Comparison of ENCODE assay signal across 20 cellular contexts in genomic region chr6:155444120-155444917, GRCh38. TPM values are rescaled to one million over a fixed set of nuclear protein-coding genes. Genes with fewer than 3 reads are reported as not detected.
DNase-seq lines count a peak whose midpoint lies in the region; ATAC-seq, FAIRE-seq and TF ChIP-seq lines count a peak whose summit lies in the region.
"Had no signal": no experiment of that assay in that cellular context is flagged by ENCODE, and none has a peak within 500 bp of the region (broad histone marks: within the 10 kb centered on the region; RNA-seq: fewer than 3 reads in every experiment).

No MANE protein-coding gene starts in this region.

- BruUV-seq in Panc1 (replicated peaks; lab: Mats Ljungman, UMichigan): no TSS peak

- POLR2A ChIA-PET in activated CD8-positive, alpha-beta T cell treated with anti-CD3 and anti-CD28 coated beads for 36 hours (lab: Charles Lee): interaction anchor here (1.0 kb wide), 1 partner anchor 24 kb away, joined by 3 read pairs; no protein-coding TSS in a partner anchor
- POLR2A ChIA-PET in activated CD8-positive, alpha-beta T cell treated with anti-CD3 and anti-CD28 coated beads, Interleukin-2, amount 10 ng/mL, durations not matched to agents 7 days and 5 days (lab: Charles Lee): no interaction called here
- POLR2A ChIA-PET in Panc1 (lab: Charles Lee): no interaction called here

- H3K9me3 Mint-ChIP-seq in activated CD8-positive, alpha-beta T cell treated with anti-CD3 and anti-CD28 coated beads for 36 hours: no peaks in the 10 kb centered on the region
- no peaks in the 10 kb centered on the region for H3K9me3 Mint-ChIP-seq in activated CD8-positive, alpha-beta T cell treated with anti-CD3 and anti-CD28 coated beads, Interleukin-2, amount 10 ng/mL, durations not matched to agents 7 days and 5 days (ENCODE audit: insufficient read depth)
- H3K9me3 Mint-ChIP-seq: activated T-helper 2 cell treated with anti-CD3 and anti-CD28 coated beads, Interferon-gamma antibody, Interleukin-2, Interleukin-4, amounts not matched to agents 10 μg/mL and 5 μg/mL and 100 μg/mL, durations not matched to agents 14 hours and 24 hours and 36 hours; CD4-positive, CD25-positive, alpha-beta regulatory T cell had no signal

- CTCF ChIA-PET in activated CD8-positive, alpha-beta T cell treated with anti-CD3 and anti-CD28 coated beads for 36 hours (lab: Charles Lee): no interaction called here
- CTCF ChIA-PET in activated CD8-positive, alpha-beta T cell treated with anti-CD3 and anti-CD28 coated beads, Interleukin-2, amount 10 ng/mL, durations not matched to agents 7 days and 5 days (lab: Charles Lee): interaction anchor here (0.7 kb wide), 1 partner anchor 12 kb away, joined by 3 read pairs; no protein-coding TSS in a partner anchor
- CTCF ChIA-PET in Panc1 (lab: Charles Lee): no interaction called here

- no peak for DNase-seq in activated CD8-positive, alpha-beta T cell treated with anti-CD3 and anti-CD28 coated beads for 36 hours
- no peak for DNase-seq in activated CD8-positive, alpha-beta T cell treated with anti-CD3 and anti-CD28 coated beads, Interleukin-2, amount 10 ng/mL, durations not matched to agents 7 days and 5 days
- peak; percentile 28 for DNase-seq in Panc1 (ENCODE audit: low read depth, low spot score)
- peak; percentile 15 for DNase-seq in brain microvascular endothelial cell
- peak; percentile 14 for DNase-seq in urothelium cell line (ENCODE audit: low spot score)
- DNase-seq in effector memory CD4-positive, alpha-beta T cell: no peak
- no peak for DNase-seq in DMS153 (lab: John Stamatoyannopoulos, UW)
- DNase-seq in activated effector memory CD4-positive, alpha-beta T cell treated with Interleukin-2 at 50 U/mL for 16 hours: no peak
- DNase-seq: CD4-positive, CD25-positive, alpha-beta regulatory T cell; NCI-H1105 treated with DMSO at 0.1 percent for 48 hours; NCI-H345; sigmoid colon; stimulated activated CD4-positive, alpha-beta T cell treated with anti-CD3 and anti-CD28 coated beads, Interleukin-4, amount 100 ng/mL, for 4 hours; tibial artery had no signal

- H3K9me3 ChIP-seq in Panc1 (ENCODE audit: control insufficient read depth, insufficient read depth, low read depth, low read length): no peaks in the 10 kb centered on the region
- no peaks in the 10 kb centered on the region for H3K9me3 ChIP-seq in effector memory CD4-positive, alpha-beta T cell (ENCODE audit: control insufficient read depth, low read length)
- H3K9me3 ChIP-seq: A549, sigmoid colon, tibial artery had no signal

- H3K4me1 Mint-ChIP-seq in activated CD8-positive, alpha-beta T cell treated with anti-CD3 and anti-CD28 coated beads for 36 hours (ENCODE audit: low read depth): peaks cover 22% of the 10 kb centered on the region
- peaks cover 18% of the 10 kb centered on the region for H3K4me1 Mint-ChIP-seq in activated CD8-positive, alpha-beta T cell treated with anti-CD3 and anti-CD28 coated beads, Interleukin-2, amount 10 ng/mL, durations not matched to agents 7 days and 5 days (ENCODE audit: low read depth)

- no peak overlapping the region for H3K4me3 Mint-ChIP-seq in activated CD8-positive, alpha-beta T cell treated with anti-CD3 and anti-CD28 coated beads for 36 hours
- H3K4me3 Mint-ChIP-seq in activated CD8-positive, alpha-beta T cell treated with anti-CD3 and anti-CD28 coated beads, Interleukin-2, amount 10 ng/mL, durations not matched to agents 7 days and 5 days: no peak overlapping the region
- H3K4me3 Mint-ChIP-seq: CD4-positive, CD25-positive, alpha-beta regulatory T cell had no signal

- 0 out of 2 replicates have a peak, but pooled peaks cover 7% of the 10 kb centered on the region for H3K4me1 ChIP-seq in Panc1 (ENCODE audit: control insufficient read depth, insufficient read depth, low read length)
- no peaks in the 10 kb centered on the region for H3K4me1 ChIP-seq in effector memory CD4-positive, alpha-beta T cell (ENCODE audit: control insufficient read depth, insufficient read depth, low read length, poor library complexity, severe bottlenecking)
- H3K4me1 ChIP-seq: A549, tibial artery had no signal

- no peaks in the 10 kb centered on the region for H3K27me3 ChIP-seq in Panc1 (ENCODE audit: control insufficient read depth, insufficient read depth, low read length)
- H3K27me3 ChIP-seq in brain microvascular endothelial cell (replicated peaks): no peaks in the 10 kb centered on the region
- H3K27me3 ChIP-seq in effector memory CD4-positive, alpha-beta T cell (replicated peaks; ENCODE audit: control insufficient read depth, insufficient read depth, low read length, poor library complexity, severe bottlenecking): no peaks in the 10 kb centered on the region
- H3K27me3 ChIP-seq: sigmoid colon, tibial artery had no signal

- no peak overlapping the region for H3K4me3 ChIP-seq in Panc1 (ENCODE audit: low read depth in 2 of 2, low read length in 2 of 2)
- no peak overlapping the region for H3K4me3 ChIP-seq in brain microvascular endothelial cell (ENCODE audit: low read depth, low read length)
- no peak overlapping the region for H3K4me3 ChIP-seq in effector memory CD4-positive, alpha-beta T cell (ENCODE audit: insufficient read depth, low read depth, low read length, poor library complexity, severe bottlenecking)
- H3K4me3 ChIP-seq: A549, sigmoid colon, tibial artery had no signal

- H3K27me3 Mint-ChIP-seq in activated CD8-positive, alpha-beta T cell treated with anti-CD3 and anti-CD28 coated beads for 36 hours: peaks cover 2% of the 10 kb centered on the region
- no peaks in the 10 kb centered on the region for H3K27me3 Mint-ChIP-seq in activated CD8-positive, alpha-beta T cell treated with anti-CD3 and anti-CD28 coated beads, Interleukin-2, amount 10 ng/mL, durations not matched to agents 7 days and 5 days (ENCODE audit: low read depth)

- intact Hi-C loops in activated CD8-positive, alpha-beta T cell treated with anti-CD3 and anti-CD28 coated beads for 36 hours (cut with micrococcal nuclease): no loop called here
- intact Hi-C loops in Panc1 (cut with micrococcal nuclease; ENCODE audit: unreplicated experiment): no loop called here

- FAIRE-seq in urothelium cell line (lab: Jason Lieb, UNC): peak; percentile 79
- FAIRE-seq: A549, H54 had no signal

- ATAC-seq in activated CD8-positive, alpha-beta T cell treated with anti-CD3 and anti-CD28 coated beads for 36 hours: peak; percentile 16
- no peak for ATAC-seq in activated CD8-positive, alpha-beta T cell treated with anti-CD3 and anti-CD28 coated beads, Interleukin-2, amount 10 ng/mL, durations not matched to agents 7 days and 5 days
- ATAC-seq in Panc1: peak; percentile 82; the same call in 1 of the 2 replicates
- ATAC-seq: A549 had no signal

- no peak for TF ChIP-seq CTCF in activated CD8-positive, alpha-beta T cell treated with anti-CD3 and anti-CD28 coated beads for 36 hours (IDR thresholded peaks at IDR 0.05)
- TF ChIP-seq CTCF in Panc1 (IDR thresholded peaks at IDR 0.05) (no peak), brain microvascular endothelial cell (IDR thresholded peaks at IDR 0.05; ENCODE audit: low read depth, low read length, missing control alignments) (no peak)

- H3K27ac Mint-ChIP-seq in activated CD8-positive, alpha-beta T cell treated with anti-CD3 and anti-CD28 coated beads for 36 hours: peak overlapping the region; percentile 47
- H3K27ac Mint-ChIP-seq in activated CD8-positive, alpha-beta T cell treated with anti-CD3 and anti-CD28 coated beads, Interleukin-2, amount 10 ng/mL, durations not matched to agents 7 days and 5 days: no peak overlapping the region
- H3K27ac Mint-ChIP-seq: activated T-helper 2 cell treated with anti-CD3 and anti-CD28 coated beads, Interferon-gamma antibody, Interleukin-2, Interleukin-4, amounts not matched to agents 10 μg/mL and 5 μg/mL and 100 μg/mL, durations not matched to agents 14 hours and 24 hours and 36 hours had no signal

- H3K36me3 ChIP-seq in Panc1 (ENCODE audit: control insufficient read depth, insufficient read depth, low read length) (no peaks in the 10 kb centered on the region), brain microvascular endothelial cell (replicated peaks) (no peaks in the 10 kb centered on the region)
- no peaks in the 10 kb centered on the region for H3K36me3 ChIP-seq in effector memory CD4-positive, alpha-beta T cell (ENCODE audit: control insufficient read depth, insufficient read depth, low read length)
- H3K36me3 ChIP-seq: sigmoid colon, tibial artery had no signal

- peak overlapping the region; percentile 49 for H3K27ac ChIP-seq in Panc1 (ENCODE audit: low read length)
- H3K27ac ChIP-seq in brain microvascular endothelial cell: no peak overlapping the region
- H3K27ac ChIP-seq in effector memory CD4-positive, alpha-beta T cell (ENCODE audit: insufficient read depth, low read length, poor library complexity, severe bottlenecking): no peak overlapping the region
- H3K27ac ChIP-seq: A549, sigmoid colon, tibial artery, VCaP had no signal

- no peaks in the 10 kb centered on the region for H3K36me3 Mint-ChIP-seq in activated CD8-positive, alpha-beta T cell treated with anti-CD3 and anti-CD28 coated beads for 36 hours (ENCODE audit: low read depth)
- H3K36me3 Mint-ChIP-seq in activated CD8-positive, alpha-beta T cell treated with anti-CD3 and anti-CD28 coated beads, Interleukin-2, amount 10 ng/mL, durations not matched to agents 7 days and 5 days (ENCODE audit: low read depth): no peaks in the 10 kb centered on the region
- H3K36me3 Mint-ChIP-seq: CD4-positive, CD25-positive, alpha-beta regulatory T cell had no signal

- in situ Hi-C loops in Panc1 (cut with HindIII; ENCODE audit: low pct_unique_long_range_greater_than_20kb, low sequenced_read_pairs): no loop called here
- in situ Hi-C loops in brain microvascular endothelial cell (cut with HindIII; ENCODE audit: low pct_ligation_motif_present, low sequenced_read_pairs): no loop called here

RNA-seq across cellular contexts. Expression of gene NOX3, which starts 11.3 kb away (rescaled TPM):
- total RNA-seq in activated CD8-positive, alpha-beta T cell treated with anti-CD3 and anti-CD28 coated beads for 36 hours: not detected
- not detected for total RNA-seq in activated CD8-positive, alpha-beta T cell treated with anti-CD3 and anti-CD28 coated beads, Interleukin-2, amount 10 ng/mL, durations not matched to agents 7 days and 5 days
- total RNA-seq in Panc1 (2021; ENCODE audit: unreplicated experiment): not detected
- not detected for polyA plus RNA-seq in Panc1 (2012; ENCODE audit: insufficient read length)
- total RNA-seq: activated CD8-positive, alpha-beta memory T cell treated with anti-CD3 and anti-CD28 coated beads for 36 hours; activated T-helper 2 cell treated with anti-CD3 and anti-CD28 coated beads, Interferon-gamma antibody, Interleukin-2, Interleukin-4, amounts not matched to agents 10 μg/mL and 5 μg/mL and 100 μg/mL, durations not matched to agents 14 hours and 24 hours and 36 hours; CD4-positive, CD25-positive, alpha-beta regulatory T cell; mesenteric fat pad; sigmoid colon had no signal
- polyA plus RNA-seq: A549; CD4-positive, CD25-positive, alpha-beta regulatory T cell; sigmoid colon had no signal

Comparison
In these comparisons a context has a peak if more than half of its experiments do, and no peak if none do; other contexts are left out.
1. DNase-seq: peak in Panc1 (single experiment), brain microvascular endothelial cell (single experiment) and urothelium cell line (single experiment); none in activated CD8-positive, alpha-beta T cell treated with anti-CD3 and anti-CD28 coated beads for 36 hours (single experiment), activated CD8-positive, alpha-beta T cell treated with anti-CD3 and anti-CD28 coated beads, Interleukin-2, amount 10 ng/mL, durations not matched to agents 7 days and 5 days (single experiment), effector memory CD4-positive, alpha-beta T cell (0 of 3), DMS153 (single experiment) and activated effector memory CD4-positive, alpha-beta T cell treated with Interleukin-2 at 50 U/mL for 16 hours (single experiment).